ENCODE assay signal across 1 cellular context in genomic region chrX:56563231-56564116, GRCh38.
A peak's percentile ranks its signal among the peaks of the same experiment; 100 is the strongest.
TF ChIP-seq lines count a peak whose summit lies in the region.

TSS of gene UBQLN2 (plus strand) at chrX:56563627. CDS start at chrX:56563874, 247 bp downstream.

TF ChIP-seq in K562, 482 proteins besides CTCF, POLR2A, EP300 and RAD21 (continued from another document and continues in another):
- TF ChIP-seq CREB3 (tag; conservative IDR thresholded peaks at IDR 0.05; ENCODE audit: low read depth) (no peak), BRD9 (IDR thresholded peaks at IDR 0.05; ENCODE audit: low read depth, partially characterized antibody) (peak; percentile 62), ZEB2 (IDR thresholded peaks at IDR 0.05) (no peak), ZNF583 (CRISPR knock-in tag; IDR thresholded peaks at IDR 0.05) (no peak), HES1 (IDR thresholded peaks at IDR 0.05; ENCODE audit: low read depth) (no peak), CBX5 (IDR thresholded peaks at IDR 0.05; ENCODE audit: borderline replicate concordance, low read depth) (no peak), UBTF (IDR thresholded peaks at IDR 0.05; ENCODE audit: borderline replicate concordance in 1 of 2, low read depth in 2 of 2, low read length in 2 of 2) (peak; percentile 29 to 83; a peak in 2 of 4 replicates), SOX6 (IDR thresholded peaks at IDR 0.05) (0 out of 2 replicates have a peak, but pooled peaks have one; percentile 40), U2AF1 (optimal IDR thresholded peaks at IDR 0.05; ENCODE audit: low read depth, low read length) (no peak), PPARD (CRISPR knock-in tag; IDR thresholded peaks at IDR 0.05) (no peak), FOS (IDR thresholded peaks at IDR 0.05; ENCODE audit: extremely low read depth, insufficient read length) (no peak), SIX5 (IDR thresholded peaks at IDR 0.05; ENCODE audit: borderline replicate concordance in 1 of 2, insufficient read depth in 1 of 2, low read depth in 1 of 2, low read length in 2 of 2) (no peak), ZBTB8A (IDR thresholded peaks at IDR 0.05; ENCODE audit: partially characterized antibody) (no peak), ZNF280A (IDR thresholded peaks at IDR 0.05; ENCODE audit: low read depth, partially characterized antibody) (no peak), ZNF639 (CRISPR knock-in tag; conservative IDR thresholded peaks at IDR 0.05 in 1 of 2, IDR thresholded peaks at IDR 0.05 in 1 of 2) (peak in 1 of 2 experiments; percentile 65; a peak in 1 of 4 replicates), ARID4B (CRISPR knock-in tag; IDR thresholded peaks at IDR 0.05) (0 out of 2 replicates have a peak, but pooled peaks have one; percentile 43), HEY1 (CRISPR knock-in tag; IDR thresholded peaks at IDR 0.05; ENCODE audit: borderline replicate concordance) (no peak), JUND (IDR thresholded peaks at IDR 0.05; ENCODE audit: borderline replicate concordance, low read depth, low read length) (no peak), JUND (tag; IDR thresholded peaks at IDR 0.05; ENCODE audit: borderline replicate concordance, low read depth, low read length) (peak; percentile 9; the same call in 1 of the 3 replicates), ZNF384 (IDR thresholded peaks at IDR 0.05; ENCODE audit: low read depth, low read length) (no peak), IRF2 (CRISPR knock-in tag; IDR thresholded peaks at IDR 0.05) (no peak), CC2D1A (IDR thresholded peaks at IDR 0.05) (no peak), PTTG1 (tag; IDR thresholded peaks at IDR 0.05; ENCODE audit: low read depth) (no peak), CTBP1 (IDR thresholded peaks at IDR 0.05; ENCODE audit: borderline replicate concordance) (0 out of 2 replicates have a peak, but pooled peaks have one; percentile 56), POLR2AphosphoS5 (IDR thresholded peaks at IDR 0.05; ENCODE audit: control insufficient read depth, insufficient read depth, low read depth, low read length) (peak; percentile 52; the same call in 1 of the 2 replicates), CHD7 (IDR thresholded peaks at IDR 0.05; ENCODE audit: low read depth, low read length) (no peak), ARID2 (IDR thresholded peaks at IDR 0.05) (no peak), ZKSCAN8 (CRISPR knock-in tag; IDR thresholded peaks at IDR 0.05) (no peak), ZNF561 (CRISPR knock-in tag; conservative IDR thresholded peaks at IDR 0.05) (no peak)
